ENCODE assay signal across 1 cellular context in genomic region chr13:92122454-92122853, GRCh38.
TF ChIP-seq lines count a peak whose summit lies in the region.

No MANE protein-coding gene starts in this region.

TF ChIP-seq in HepG2, 621 proteins besides CTCF, POLR2A, EP300 and RAD21 (continued from another document):
- TF ChIP-seq KIAA2018 (CRISPR knock-in tag; IDR thresholded peaks at IDR 0.05; ENCODE audit: borderline replicate concordance) (no peak), NR3C1 (CRISPR knock-in tag; IDR thresholded peaks at IDR 0.05) (no peak), ZNF546 (CRISPR knock-in tag; conservative IDR thresholded peaks at IDR 0.05) (no peak), ONECUT2 (CRISPR knock-in tag; IDR thresholded peaks at IDR 0.05) (no peak)
